16 cellular contexts compared by ENCODE assay signal in genomic region chr2:179562330-179562885, GRCh38.
DNase-seq lines count a peak whose midpoint lies in the region; ATAC-seq and TF ChIP-seq lines count a peak whose summit lies in the region.
"Had no signal": no experiment of that assay in that cellular context is flagged by ENCODE, and none has a peak within 500 bp of the region (broad histone marks: within the 10 kb centered on the region; RNA-seq: fewer than 3 reads in every experiment).

No MANE protein-coding gene starts in this region.

- no peaks in the 10 kb centered on the region for H3K27me3 ChIP-seq in upper lobe of left lung
- H3K27me3 ChIP-seq: thyroid gland had no signal

- no peaks in the 10 kb centered on the region for H3K9me3 Mint-ChIP-seq in activated T-cell treated with anti-CD3 and anti-CD28 coated beads, Interleukin-2, amount 50 U/mL, for 4 hours

- no peak overlapping the region for H3K4me3 Mint-ChIP-seq in activated T-cell treated with anti-CD3 and anti-CD28 coated beads, Interleukin-2, amount 50 U/mL, for 4 hours

- H3K4me3 ChIP-seq in upper lobe of left lung, result peak overlapping the region in 3 of 4 donors; percentile 8 to 27 (median 17)
- H3K4me3 ChIP-seq: GM23248, skin epidermis, thyroid gland had no signal

- H3K27me3 Mint-ChIP-seq in activated T-cell treated with anti-CD3 and anti-CD28 coated beads, Interleukin-2, amount 50 U/mL, for 4 hours (ENCODE audit: low read depth), result peaks cover 6% of the 10 kb centered on the region

- H3K9me3 ChIP-seq in upper lobe of left lung, result no peaks in the 10 kb centered on the region
- H3K9me3 ChIP-seq: thyroid gland had no signal

- no peak for TF ChIP-seq POLR2A in upper lobe of left lung (IDR thresholded peaks at IDR 0.05)

- no peaks in the 10 kb centered on the region for H3K36me3 Mint-ChIP-seq in activated T-cell treated with anti-CD3 and anti-CD28 coated beads, Interleukin-2, amount 50 U/mL, for 4 hours (ENCODE audit: insufficient read depth)

- no peaks in the 10 kb centered on the region for H3K4me1 Mint-ChIP-seq in activated T-cell treated with anti-CD3 and anti-CD28 coated beads, Interleukin-2, amount 50 U/mL, for 4 hours (ENCODE audit: low read depth)

- peak overlapping the region in 2 of 4 donors; percentile 13 to 50 for H3K27ac ChIP-seq in upper lobe of left lung
- H3K27ac ChIP-seq: GM23248, skin epidermis, thyroid gland had no signal

- 26 to 33% methylated on average over 8 of the region's 8 CpGs for WGBS in upper lobe of left lung, 2 donors

- ATAC-seq in upper lobe of left lung (ENCODE audit: low FRiP score in 2 of 2) (no peak), GM21381 (IDR thresholded peaks at IDR 0.05; ENCODE audit: unreplicated experiment) (no peak)
- no peak for ATAC-seq in activated T-cell treated with anti-CD3 and anti-CD28 coated beads, Interleukin-2, amount 50 U/mL, for 4 hours
- ATAC-seq: esophagus mucosa had no signal

- no peaks in the 10 kb centered on the region for H3K36me3 ChIP-seq in upper lobe of left lung
- H3K36me3 ChIP-seq: thyroid gland had no signal

- no peak for TF ChIP-seq CTCF in upper lobe of left lung (IDR thresholded peaks at IDR 0.05)

- peak; percentile 30 for DNase-seq in NCI-H82 (lab: John Stamatoyannopoulos, UW)
- no peak for DNase-seq in NCI-H82 treated with DMSO at 0.1 percent for 48 hours (lab: John Stamatoyannopoulos, UW; ENCODE audit: unreplicated experiment)
- peak; percentile 48 to 71 for DNase-seq in NCI-H524 (lab: John Stamatoyannopoulos, UW)
- DNase-seq in kidney glomerular epithelial cell (lab: John Stamatoyannopoulos, UW), result peak; percentile 42
- DNase-seq in upper lobe of left lung, result peak in 1 of 2 donors; percentile 42
- no peak for DNase-seq in activated T-cell treated with anti-CD3 and anti-CD28 coated beads, Interleukin-2, amount 50 U/mL, for 4 hours
- no peak for DNase-seq in COLO829 (ENCODE audit: low spot score)
- DNase-seq: activated CD8-positive, alpha-beta memory T cell treated with anti-CD3 and anti-CD28 coated beads for 24 hours; activated naive CD4-positive, alpha-beta T cell treated with Interleukin-2 at 50 U/mL for 16 hours; GM23248; NCI-H187 treated with DMSO at 0.1 percent for 48 hours; RPMI8226; thyroid gland had no signal

- TF ChIP-seq EP300 in upper lobe of left lung (IDR thresholded peaks at IDR 0.05), result no peak

- H3K4me1 ChIP-seq in upper lobe of left lung, result peaks cover 0 to 2% (median 0%) of the 10 kb centered on the region in 4 donors
- H3K4me1 ChIP-seq: thyroid gland had no signal

Comparison
In these comparisons a context has a peak if more than half of its experiments do, and no peak if none do; other contexts are left out.
1. DNase-seq: peak in NCI-H82 (single experiment), NCI-H524 (2 of 2) and kidney glomerular epithelial cell (single experiment); none in NCI-H82 treated with DMSO at 0.1 percent for 48 hours (single experiment), activated T-cell treated with anti-CD3 and anti-CD28 coated beads, Interleukin-2, amount 50 U/mL, for 4 hours (single experiment) and COLO829 (single experiment).